In genomic region chr3:125593991-125594574, GRCh38 we compare ENCODE assay signal across 8 cellular contexts. TPM values are rescaled to one million over a fixed set of nuclear protein-coding genes. Genes with fewer than 3 reads are reported as not detected.
DNase-seq lines count a peak whose midpoint lies in the region; FAIRE-seq and TF ChIP-seq lines count a peak whose summit lies in the region.

No MANE protein-coding gene starts in this region.

- DNase-seq in BE2C = no peak
- DNase-seq in iris pigment epithelial cell (ENCODE audit: low read depth) = peak; percentile 19
- DNase-seq in frontal cortex (ENCODE audit: low spot score in 2 of 2) = no peak
- DNase-seq in activated effector memory CD4-positive, alpha-beta T cell treated with Interleukin-2 at 50 U/mL for 16 hours = no peak
- DNase-seq in T-helper 9 cell = no peak

- peak overlapping the region; percentile 98 for H3K4me3 Mint-ChIP-seq in activated naive CD8-positive, alpha-beta T cell

- no peak for FAIRE-seq in frontal cortex (lab: Jason Lieb, UNC)

- H3K4me1 Mint-ChIP-seq in activated naive CD8-positive, alpha-beta T cell (ENCODE audit: low read depth) = peaks cover 44% of the 10 kb centered on the region

- H3K4me3 ChIP-seq in BE2C (ENCODE audit: low read depth, low read length) = peak overlapping the region; percentile 70
- H3K4me3 ChIP-seq in HUES48 (ENCODE audit: low read depth, low read length) = peak overlapping the region; percentile 86
- H3K4me3 ChIP-seq in subcutaneous abdominal adipose tissue (ENCODE audit: low read depth in 1 of 5, low read length in 5 of 5) = peak overlapping the region; percentile 83 to 97 (median 95)

- H3K27me3 ChIP-seq in BE2C (no peaks in the 10 kb centered on the region), HUES48 (ENCODE audit: control insufficient read depth, insufficient read depth, low read length) (no peaks in the 10 kb centered on the region), subcutaneous abdominal adipose tissue (ENCODE audit: control insufficient read depth in 5 of 5, insufficient read depth in 4 of 5, low read length in 5 of 5) (no peaks in the 10 kb centered on the region)

- no peak overlapping the region for H3K27ac ChIP-seq in HUES48 (ENCODE audit: low read depth, low read length)
- H3K27ac ChIP-seq in subcutaneous abdominal adipose tissue (ENCODE audit: low read depth, low read length) = peak overlapping the region; percentile 91

- peaks cover 12% of the 10 kb centered on the region for H3K4me1 ChIP-seq in BE2C
- H3K4me1 ChIP-seq in HUES48 (ENCODE audit: control insufficient read depth, insufficient read depth, low read length) = peaks cover 8% of the 10 kb centered on the region
- peaks cover 0 to 49% (median 40%) of the 10 kb centered on the region in 5 donors for H3K4me1 ChIP-seq in subcutaneous abdominal adipose tissue (ENCODE audit: control insufficient read depth in 5 of 5, insufficient read depth in 5 of 5, low read length in 5 of 5)

- no peaks in the 10 kb centered on the region for H3K27me3 Mint-ChIP-seq in activated naive CD8-positive, alpha-beta T cell

- peak overlapping the region; percentile 5 for H3K27ac Mint-ChIP-seq in activated naive CD8-positive, alpha-beta T cell

- no peaks in the 10 kb centered on the region for H3K9me3 ChIP-seq in BE2C
- H3K9me3 ChIP-seq in HUES48 (ENCODE audit: control insufficient read depth, insufficient read depth, low read length) = no peaks in the 10 kb centered on the region
- H3K9me3 ChIP-seq in subcutaneous abdominal adipose tissue (ENCODE audit: control insufficient read depth in 5 of 5, low read length in 5 of 5) = no peaks in the 10 kb centered on the region

- no peaks in the 10 kb centered on the region for H3K36me3 ChIP-seq in BE2C
- no peaks in the 10 kb centered on the region for H3K36me3 ChIP-seq in HUES48 (ENCODE audit: control insufficient read depth, insufficient read depth, low read length)
- no peaks in the 10 kb centered on the region for H3K36me3 ChIP-seq in subcutaneous abdominal adipose tissue (ENCODE audit: control insufficient read depth in 5 of 5, insufficient read depth in 5 of 5, low read length in 5 of 5)

- no peaks in the 10 kb centered on the region for H3K36me3 Mint-ChIP-seq in activated naive CD8-positive, alpha-beta T cell

- H3K9ac ChIP-seq in HUES48 (ENCODE audit: low read depth, low read length) (peak overlapping the region; percentile 73; the same call in 1 of the 2 replicates), subcutaneous abdominal adipose tissue (ENCODE audit: low read length in 5 of 5) (peak overlapping the region; percentile 92 to 96 (median 95))

- no peak for TF ChIP-seq CTCF in BE2C (IDR thresholded peaks at IDR 0.05; ENCODE audit: low read depth, low read length)

- H3K9me3 Mint-ChIP-seq in activated naive CD8-positive, alpha-beta T cell (ENCODE audit: low read depth) = no peaks in the 10 kb centered on the region

RNA-seq across cellular contexts. Expression of gene OSBPL11, which starts 1.2 kb away (rescaled TPM):
- polyA plus RNA-seq in BE2C (2012; ENCODE audit: insufficient read depth, insufficient read length, low read depth) = 7.8 TPM
- total RNA-seq in frontal cortex = 24.5 TPM
